1 cellular context compared by ENCODE assay signal in the genomic region with DNA sequence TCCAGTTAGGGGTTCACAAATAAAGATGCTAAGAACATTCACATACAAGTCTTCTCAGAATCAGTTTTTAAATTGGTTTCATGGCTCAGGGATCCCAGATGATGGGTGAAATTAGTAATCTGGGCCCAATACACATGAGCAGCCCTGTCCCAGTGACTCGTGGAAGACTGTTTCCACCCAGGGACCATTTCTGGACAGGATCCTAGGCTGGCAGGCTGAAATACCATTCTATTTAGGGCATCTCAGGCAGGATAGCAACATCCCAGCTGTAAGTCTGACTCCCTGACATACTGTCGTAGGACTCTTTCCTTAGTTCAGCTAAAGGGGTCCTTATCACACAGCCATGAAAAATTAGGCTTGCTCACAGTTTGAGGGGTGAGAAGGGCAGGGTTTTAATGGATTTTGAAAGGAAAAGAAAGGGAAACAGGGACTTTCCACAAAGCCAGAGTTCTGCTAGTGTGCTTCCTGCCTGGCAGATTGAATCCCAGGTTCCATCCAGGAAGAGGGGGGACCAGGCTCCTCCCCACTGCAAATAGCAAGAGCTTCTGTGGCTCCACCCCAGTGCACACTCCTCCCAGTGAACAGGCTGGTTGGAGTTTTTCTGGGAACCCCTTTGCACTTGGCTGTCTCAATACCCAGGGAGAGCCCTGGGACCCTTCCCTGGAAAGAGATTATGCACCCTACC.
TF ChIP-seq lines count a peak whose summit lies in the region.

No MANE protein-coding gene starts in this region.

TF ChIP-seq in endothelial cell of umbilical vein, 7 proteins besides CTCF, POLR2A, EP300 and RAD21:
- TF ChIP-seq EZH2 (IDR thresholded peaks at IDR 0.05; ENCODE audit: borderline replicate concordance, low read depth, low read length, severe bottlenecking), result no peak
- no peak for TF ChIP-seq FOS (IDR thresholded peaks at IDR 0.05; ENCODE audit: borderline replicate concordance, insufficient read depth, low read length)
- no peak for TF ChIP-seq GATA2 (IDR thresholded peaks at IDR 0.05; ENCODE audit: insufficient read depth, insufficient read length, low read depth, low read length)
- TF ChIP-seq JUN (IDR thresholded peaks at IDR 0.05; ENCODE audit: borderline replicate concordance, insufficient read depth, insufficient read length, low read depth), result no peak
- TF ChIP-seq MYC (IDR thresholded peaks at IDR 0.05; ENCODE audit: low read depth, low read length), result no peak
- no peak for TF ChIP-seq POLR2AphosphoS5 (IDR thresholded peaks at IDR 0.05; ENCODE audit: insufficient read depth, low read depth, low read length)
- TF ChIP-seq, protein P1, sequence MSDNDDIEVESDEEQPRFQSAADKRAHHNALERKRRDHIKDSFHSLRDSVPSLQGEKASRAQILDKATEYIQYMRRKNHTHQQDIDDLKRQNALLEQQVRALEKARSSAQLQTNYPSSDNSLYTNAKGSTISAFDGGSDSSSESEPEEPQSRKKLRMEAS (IDR thresholded peaks at IDR 0.05; ENCODE audit: insufficient read depth, insufficient read length), result no peak
